ENCODE assay signal across 13 cellular contexts in the genomic region with DNA sequence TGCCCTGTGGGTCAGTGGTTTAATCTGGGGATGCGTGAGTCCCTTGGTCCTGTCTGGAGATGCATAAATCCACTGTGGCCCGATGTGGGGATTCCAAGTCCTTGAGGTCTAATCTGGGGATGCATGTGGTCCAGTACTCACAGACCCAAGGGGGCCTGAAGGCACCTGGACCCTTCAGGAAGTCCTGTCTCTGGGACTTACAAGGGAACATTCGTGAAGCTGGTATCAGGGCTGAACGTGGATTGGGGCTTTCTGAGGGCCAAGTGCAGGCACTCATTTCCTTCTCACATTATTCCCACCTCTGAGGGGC. TPM values are rescaled to one million over a fixed set of nuclear protein-coding genes. Genes with fewer than 3 reads are reported as not detected.
DNase-seq lines count a peak whose midpoint lies in the region; ATAC-seq and TF ChIP-seq lines count a peak whose summit lies in the region.
"Had no signal": no experiment of that assay in that cellular context is flagged by ENCODE, and none has a peak within 500 bp of the region (broad histone marks: within the 10 kb centered on the region; RNA-seq: fewer than 3 reads in every experiment).

No MANE protein-coding gene starts in this region.

- H3K4me2 ChIP-seq in fibroblast of lung (ENCODE audit: extremely low read depth, insufficient read depth, low read length), result no peak overlapping the region

- H3K36me3 ChIP-seq in fibroblast of lung (ENCODE audit: control insufficient read depth, insufficient read depth, low read length), result no peaks in the 10 kb centered on the region
- H3K36me3 ChIP-seq in vagina, result no peaks in the 10 kb centered on the region
- H3K36me3 ChIP-seq: ascending aorta had no signal

- H3K9ac ChIP-seq in fibroblast of lung (ENCODE audit: insufficient read depth, low read length), result no peak overlapping the region

- H3K4me1 Mint-ChIP-seq in CD14-positive monocyte, result peaks cover 50% of the 10 kb centered on the region
- H3K4me1 Mint-ChIP-seq in activated CD4-positive, alpha-beta memory T cell treated with anti-CD3 and anti-CD28 coated beads for 36 hours (ENCODE audit: low read depth), result peaks cover 39% of the 10 kb centered on the region

- CTCF ChIA-PET in activated CD4-positive, alpha-beta memory T cell treated with anti-CD3 and anti-CD28 coated beads for 36 hours (lab: Charles Lee), result interaction anchor here (1.0 to 5.5 kb wide), 4 partner anchors 41 to 266 kb away, joined by 3 to 65 read pairs (median 14); no protein-coding TSS in a partner anchor

- H3K27ac ChIP-seq in fibroblast of lung (ENCODE audit: insufficient read depth, low read length), result peak overlapping the region; percentile 4
- no peak overlapping the region for H3K27ac ChIP-seq in vagina

- no peak overlapping the region for H2AFZ ChIP-seq in fibroblast of lung (ENCODE audit: low read length)

- ATAC-seq in GM21381 (IDR thresholded peaks at IDR 0.05; ENCODE audit: unreplicated experiment), result peak; percentile 1
- no peak for ATAC-seq in GM19324 (IDR thresholded peaks at IDR 0.05; ENCODE audit: low FRiP score, unreplicated experiment)
- no peak for ATAC-seq in HG03432 (IDR thresholded peaks at IDR 0.05; ENCODE audit: unreplicated experiment)
- ATAC-seq in HG03565 (IDR thresholded peaks at IDR 0.05; ENCODE audit: unreplicated experiment), result no peak

- H3K36me3 Mint-ChIP-seq in CD14-positive monocyte, result peaks cover 11 to 13% of the 10 kb centered on the region in 2 donors
- H3K36me3 Mint-ChIP-seq in activated CD4-positive, alpha-beta memory T cell treated with anti-CD3 and anti-CD28 coated beads for 36 hours, result peaks cover 5% of the 10 kb centered on the region

- no peak overlapping the region for H3K4me3 ChIP-seq in fibroblast of lung (replicated peaks in 1 of 4; ENCODE audit: control extremely low read depth in 1 of 4, insufficient read depth in 1 of 4, low read depth in 3 of 4, low read length in 4 of 4)
- H3K4me3 ChIP-seq in vagina, result no peak overlapping the region
- H3K4me3 ChIP-seq: ascending aorta had no signal

- no peaks in the 10 kb centered on the region for H4K20me1 ChIP-seq in fibroblast of lung (ENCODE audit: control insufficient read depth, extremely low read depth, insufficient read depth, low read length)

- peaks cover 8 to 28% (median 15%) of the 10 kb centered on the region in 7 donors for H3K9me3 Mint-ChIP-seq in CD14-positive monocyte
- H3K9me3 Mint-ChIP-seq in activated CD4-positive, alpha-beta memory T cell treated with anti-CD3 and anti-CD28 coated beads for 36 hours, result peaks cover 7% of the 10 kb centered on the region

- TF ChIP-seq CTCF in CD14-positive monocyte (IDR thresholded peaks at IDR 0.05) (no peak), fibroblast of lung (conservative IDR thresholded peaks at IDR 0.05 in 1 of 2, IDR thresholded peaks at IDR 0.05 in 1 of 2; ENCODE audit: low read depth in 1 of 2, low read length in 2 of 2) (no peak), vagina (IDR thresholded peaks at IDR 0.05) (no peak)

- intact Hi-C loops in CD14-positive monocyte (cut with micrococcal nuclease), result loop anchor here in 1 of 2 donors (2.0 to 5.0 kb wide), 2 partner anchors 190 to 329 kb away; no protein-coding TSS in a partner anchor
- intact Hi-C loops in activated CD4-positive, alpha-beta memory T cell treated with anti-CD3 and anti-CD28 coated beads for 36 hours (cut with micrococcal nuclease), result loop anchor here (10.0 kb wide), 1 partner anchor 443 kb away; no protein-coding TSS in a partner anchor
- intact Hi-C loops in vagina (cut with DNase I), result no loop called here

- H3K4me1 ChIP-seq in fibroblast of lung (ENCODE audit: control insufficient read depth, extremely low read depth, insufficient read depth, low read length) (peaks cover 13% of the 10 kb centered on the region), vagina (no peaks in the 10 kb centered on the region)
- H3K4me1 ChIP-seq: ascending aorta had no signal

- POLR2A ChIA-PET in activated CD4-positive, alpha-beta memory T cell treated with anti-CD3 and anti-CD28 coated beads for 36 hours (lab: Charles Lee), result interaction anchor here (1.0 to 1.9 kb wide), 9 partner anchors 15 to 321 kb away, joined by 3 to 10 read pairs (median 5); a partner anchor contains a TSS

- peak overlapping the region in 6 of 7 donors; percentile 23 to 92 (median 84) for H3K27ac Mint-ChIP-seq in CD14-positive monocyte
- peak overlapping the region; percentile 90 for H3K27ac Mint-ChIP-seq in activated CD4-positive, alpha-beta memory T cell treated with anti-CD3 and anti-CD28 coated beads for 36 hours

- H3K4me3 Mint-ChIP-seq in CD14-positive monocyte, result peak overlapping the region in 1 of 2 donors; percentile 86
- no peak overlapping the region for H3K4me3 Mint-ChIP-seq in activated CD4-positive, alpha-beta memory T cell treated with anti-CD3 and anti-CD28 coated beads for 36 hours

- H3K79me2 ChIP-seq in fibroblast of lung (ENCODE audit: control insufficient read depth, insufficient read depth, low read length), result no peaks in the 10 kb centered on the region

- DNase-seq in CD14-positive monocyte (ENCODE audit: low spot score) (no peak), fibroblast of lung (ENCODE audit: low read depth in 2 of 2) (no peak), vagina (ENCODE audit: extremely low spot score in 2 of 2) (no peak)
- no peak for DNase-seq in activated CD4-positive, alpha-beta memory T cell treated with anti-CD3 and anti-CD28 coated beads for 36 hours
- DNase-seq: effector CD4-positive, alpha-beta T cell; retina had no signal

- peaks cover 46 to 63% (median 57%) of the 10 kb centered on the region in 3 donors for H3K27me3 Mint-ChIP-seq in CD14-positive monocyte (ENCODE audit: low read depth in 3 of 3)
- peaks cover 15% of the 10 kb centered on the region for H3K27me3 Mint-ChIP-seq in activated CD4-positive, alpha-beta memory T cell treated with anti-CD3 and anti-CD28 coated beads for 36 hours

- H3K27me3 ChIP-seq in fibroblast of lung (ENCODE audit: control insufficient read depth, insufficient read depth, low read length) (no peaks in the 10 kb centered on the region), vagina (no peaks in the 10 kb centered on the region)
- H3K27me3 ChIP-seq: ascending aorta had no signal

- no peak for TF ChIP-seq POLR2A in vagina (IDR thresholded peaks at IDR 0.05)

- no peaks in the 10 kb centered on the region for H3K9me3 ChIP-seq in fibroblast of lung (ENCODE audit: control insufficient read depth, insufficient read depth, low read depth, low read length)
- no peaks in the 10 kb centered on the region for H3K9me3 ChIP-seq in vagina
- H3K9me3 ChIP-seq: ascending aorta had no signal

RNA-seq across cellular contexts. Expression of a gene that starts 25.2 kb away (rescaled TPM):
- polyA plus RNA-seq in CD14-positive monocyte, result not detected
- not detected for total RNA-seq in activated CD4-positive, alpha-beta memory T cell treated with anti-CD3 and anti-CD28 coated beads for 36 hours
- total RNA-seq in fibroblast of lung, result not detected in 2 replicates
- not detected in 2 replicates for polyA plus RNA-seq in fibroblast of lung
- polyA plus RNA-seq in fibroblast of lung (2012), result not detected in 2 replicates
- polyA minus RNA-seq in fibroblast of lung (ENCODE audit: low replicate concordance), result not detected in 2 replicates
- not detected for total RNA-seq in vagina
- total RNA-seq: ascending aorta, kidney epithelial cell had no signal
- polyA plus RNA-seq: naive thymus-derived CD4-positive, alpha-beta T cell had no signal
